ENCODE assay signal across 1 cellular context in genomic region chr7:26292768-26293560, GRCh38.
TF ChIP-seq lines count a peak whose summit lies in the region.

No MANE protein-coding gene starts in this region.

TF ChIP-seq in SK-N-SH treated with all-trans-retinoic acid at 6 μM for 48 hours, 23 proteins besides CTCF, POLR2A, EP300 and RAD21 (continued from another document):
- TF ChIP-seq TSHZ2 (CRISPR knock-in tag; IDR thresholded peaks at IDR 0.05) (no peak), ISL1 (CRISPR knock-in tag; IDR thresholded peaks at IDR 0.05) (no peak), SNAI2 (CRISPR knock-in tag; IDR thresholded peaks at IDR 0.05) (no peak), OSR1 (CRISPR knock-in tag; IDR thresholded peaks at IDR 0.05) (no peak), ARNTL (CRISPR knock-in tag; IDR thresholded peaks at IDR 0.05; ENCODE audit: borderline replicate concordance, low read depth) (no peak), CREB5 (CRISPR knock-in tag; IDR thresholded peaks at IDR 0.05; ENCODE audit: low read depth) (no peak), POU6F1 (CRISPR knock-in tag; IDR thresholded peaks at IDR 0.05; ENCODE audit: borderline replicate concordance, low read depth) (no peak), BACH2 (CRISPR knock-in tag; IDR thresholded peaks at IDR 0.05; ENCODE audit: borderline replicate concordance) (no peak), ZC3H10 (CRISPR knock-in tag; IDR thresholded peaks at IDR 0.05) (no peak), TCF4 (CRISPR knock-in tag; IDR thresholded peaks at IDR 0.05; ENCODE audit: borderline replicate concordance) (no peak), CSDC2 (CRISPR knock-in tag; IDR thresholded peaks at IDR 0.05) (no peak), RARB (CRISPR knock-in tag; IDR thresholded peaks at IDR 0.05) (no peak), GLIS3 (CRISPR knock-in tag; IDR thresholded peaks at IDR 0.05) (no peak), ZFP30 (CRISPR knock-in tag; IDR thresholded peaks at IDR 0.05) (no peak)
